1 cellular context compared by ENCODE assay signal in the genomic region with DNA sequence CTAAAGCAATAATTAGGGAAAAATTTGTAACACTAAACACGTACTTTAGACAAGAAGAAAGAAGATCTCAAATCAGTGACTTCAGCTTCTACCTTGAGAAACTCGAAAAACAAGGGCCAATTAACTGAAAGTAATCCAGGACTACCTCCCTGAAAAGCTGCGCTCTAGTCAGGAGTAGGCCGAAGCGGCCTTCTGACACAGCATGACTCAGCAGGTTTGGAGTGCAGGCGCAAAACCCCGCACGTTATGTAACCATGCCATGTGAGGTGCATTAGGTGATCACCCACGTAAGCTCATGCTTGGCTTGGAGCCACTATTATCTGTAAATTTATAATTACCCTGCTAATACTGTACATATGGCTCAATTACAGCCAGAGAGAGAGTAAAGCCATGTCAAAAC.
TF ChIP-seq lines count a peak whose summit lies in the region.

No MANE protein-coding gene starts in this region.

TF ChIP-seq in K562, 482 proteins besides CTCF, POLR2A, EP300 and RAD21 (continued from another document and continues in another):
- no peak for TF ChIP-seq SRSF1 (IDR thresholded peaks at IDR 0.05; ENCODE audit: low read depth, low read length)
- no peak for TF ChIP-seq MBD2 (IDR thresholded peaks at IDR 0.05; ENCODE audit: borderline replicate concordance, low read depth)
- TF ChIP-seq, protein P1, sequence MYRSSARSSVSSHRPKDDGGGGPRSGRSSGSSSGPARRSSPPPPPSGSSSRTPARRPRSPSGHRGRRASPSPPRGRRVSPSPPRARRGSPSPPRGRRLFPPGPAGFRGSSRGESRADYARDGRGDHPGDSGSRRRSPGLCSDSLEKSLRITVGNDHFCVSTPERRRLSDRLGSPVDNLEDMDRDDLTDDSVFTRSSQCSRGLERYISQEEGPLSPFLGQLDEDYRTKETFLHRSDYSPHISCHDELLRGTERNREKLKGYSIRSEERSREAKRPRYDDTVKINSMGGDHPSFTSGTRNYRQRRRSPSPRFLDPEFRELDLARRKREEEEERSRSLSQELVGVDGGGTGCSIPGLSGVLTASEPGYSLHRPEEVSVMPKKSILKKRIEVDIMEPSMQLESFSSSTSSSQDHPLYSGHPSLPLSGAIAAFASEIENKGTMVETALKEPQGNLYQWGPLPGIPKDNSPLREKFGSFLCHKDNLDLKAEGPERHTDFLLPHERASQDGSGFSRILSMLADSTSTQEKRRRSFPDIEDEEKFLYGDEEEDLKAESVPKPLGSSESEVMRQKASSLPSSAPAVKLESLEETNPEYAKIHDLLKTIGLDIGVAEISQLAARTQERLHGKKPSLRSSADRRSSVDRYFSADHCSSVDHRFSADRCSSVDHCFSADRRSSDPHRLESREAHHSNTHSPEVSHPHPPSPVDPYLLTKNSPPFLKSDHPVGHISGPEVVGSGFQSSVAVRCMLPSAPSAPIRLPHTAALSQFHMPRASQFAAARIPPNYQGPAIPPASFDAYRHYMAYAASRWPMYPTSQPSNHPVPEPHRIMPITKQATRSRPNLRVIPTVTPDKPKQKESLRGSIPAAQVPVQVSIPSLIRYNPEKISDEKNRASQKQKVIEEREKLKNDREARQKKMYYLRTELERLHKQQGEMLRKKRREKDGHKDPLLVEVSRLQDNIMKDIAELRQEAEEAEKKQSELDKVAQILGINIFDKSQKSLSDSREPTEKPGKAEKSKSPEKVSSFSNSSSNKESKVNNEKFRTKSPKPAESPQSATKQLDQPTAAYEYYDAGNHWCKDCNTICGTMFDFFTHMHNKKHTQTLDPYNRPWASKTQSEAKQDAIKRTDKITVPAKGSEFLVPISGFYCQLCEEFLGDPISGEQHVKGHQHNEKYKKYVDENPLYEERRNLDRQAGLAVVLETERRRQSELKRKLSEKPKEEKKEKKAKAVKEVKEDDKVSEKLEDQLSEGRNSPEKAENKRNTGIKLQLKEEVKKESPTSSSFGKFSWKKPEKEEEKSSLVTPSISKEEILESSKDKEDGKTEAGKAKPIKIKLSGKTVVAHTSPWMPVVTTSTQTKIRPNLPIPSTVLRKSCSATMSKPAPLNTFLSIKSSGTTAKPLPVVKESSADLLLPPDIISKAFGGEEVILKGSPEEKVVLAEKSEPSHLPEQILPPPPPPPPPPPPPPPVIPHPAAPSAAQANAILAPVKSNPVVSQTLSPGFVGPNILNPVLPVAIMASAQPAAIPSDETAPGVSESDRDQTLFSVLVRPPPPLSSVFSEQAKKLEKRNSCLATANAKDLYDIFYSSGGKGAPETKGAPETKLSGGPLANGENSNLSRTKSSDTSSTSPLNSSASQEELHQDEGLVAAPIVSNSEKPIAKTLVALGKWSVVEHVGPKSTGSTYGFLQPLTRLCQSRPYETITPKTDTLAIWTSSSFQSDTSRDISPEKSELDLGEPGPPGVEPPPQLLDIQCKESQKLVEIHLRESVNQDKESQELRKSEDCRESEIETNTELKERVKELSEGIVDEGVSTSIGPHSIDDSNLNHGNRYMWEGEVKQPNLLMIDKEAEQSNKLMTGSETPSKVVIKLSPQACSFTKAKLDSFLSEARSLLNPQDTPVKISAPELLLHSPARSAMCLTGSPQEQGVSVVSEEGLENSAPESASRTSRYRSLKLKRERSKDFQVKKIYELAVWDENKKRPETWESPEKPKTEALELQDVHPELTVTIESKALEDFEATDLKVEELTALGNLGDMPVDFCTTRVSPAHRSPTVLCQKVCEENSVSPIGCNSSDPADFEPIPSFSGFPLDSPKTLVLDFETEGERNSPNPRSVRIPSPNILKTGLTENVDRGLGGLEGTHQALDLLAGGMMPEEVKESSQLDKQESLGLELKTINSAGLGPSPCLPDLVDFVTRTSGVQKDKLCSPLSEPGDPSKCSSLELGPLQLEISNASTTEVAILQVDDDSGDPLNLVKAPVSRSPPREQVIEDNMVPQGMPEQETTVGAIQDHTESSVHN (IDR thresholded peaks at IDR 0.05; ENCODE audit: borderline replicate concordance in 1 of 2, low read depth in 1 of 2), result no peak
- TF ChIP-seq NFATC3 (IDR thresholded peaks at IDR 0.05), result no peak
- TF ChIP-seq EP400 (IDR thresholded peaks at IDR 0.05), result no peak
- TF ChIP-seq, protein P2, sequence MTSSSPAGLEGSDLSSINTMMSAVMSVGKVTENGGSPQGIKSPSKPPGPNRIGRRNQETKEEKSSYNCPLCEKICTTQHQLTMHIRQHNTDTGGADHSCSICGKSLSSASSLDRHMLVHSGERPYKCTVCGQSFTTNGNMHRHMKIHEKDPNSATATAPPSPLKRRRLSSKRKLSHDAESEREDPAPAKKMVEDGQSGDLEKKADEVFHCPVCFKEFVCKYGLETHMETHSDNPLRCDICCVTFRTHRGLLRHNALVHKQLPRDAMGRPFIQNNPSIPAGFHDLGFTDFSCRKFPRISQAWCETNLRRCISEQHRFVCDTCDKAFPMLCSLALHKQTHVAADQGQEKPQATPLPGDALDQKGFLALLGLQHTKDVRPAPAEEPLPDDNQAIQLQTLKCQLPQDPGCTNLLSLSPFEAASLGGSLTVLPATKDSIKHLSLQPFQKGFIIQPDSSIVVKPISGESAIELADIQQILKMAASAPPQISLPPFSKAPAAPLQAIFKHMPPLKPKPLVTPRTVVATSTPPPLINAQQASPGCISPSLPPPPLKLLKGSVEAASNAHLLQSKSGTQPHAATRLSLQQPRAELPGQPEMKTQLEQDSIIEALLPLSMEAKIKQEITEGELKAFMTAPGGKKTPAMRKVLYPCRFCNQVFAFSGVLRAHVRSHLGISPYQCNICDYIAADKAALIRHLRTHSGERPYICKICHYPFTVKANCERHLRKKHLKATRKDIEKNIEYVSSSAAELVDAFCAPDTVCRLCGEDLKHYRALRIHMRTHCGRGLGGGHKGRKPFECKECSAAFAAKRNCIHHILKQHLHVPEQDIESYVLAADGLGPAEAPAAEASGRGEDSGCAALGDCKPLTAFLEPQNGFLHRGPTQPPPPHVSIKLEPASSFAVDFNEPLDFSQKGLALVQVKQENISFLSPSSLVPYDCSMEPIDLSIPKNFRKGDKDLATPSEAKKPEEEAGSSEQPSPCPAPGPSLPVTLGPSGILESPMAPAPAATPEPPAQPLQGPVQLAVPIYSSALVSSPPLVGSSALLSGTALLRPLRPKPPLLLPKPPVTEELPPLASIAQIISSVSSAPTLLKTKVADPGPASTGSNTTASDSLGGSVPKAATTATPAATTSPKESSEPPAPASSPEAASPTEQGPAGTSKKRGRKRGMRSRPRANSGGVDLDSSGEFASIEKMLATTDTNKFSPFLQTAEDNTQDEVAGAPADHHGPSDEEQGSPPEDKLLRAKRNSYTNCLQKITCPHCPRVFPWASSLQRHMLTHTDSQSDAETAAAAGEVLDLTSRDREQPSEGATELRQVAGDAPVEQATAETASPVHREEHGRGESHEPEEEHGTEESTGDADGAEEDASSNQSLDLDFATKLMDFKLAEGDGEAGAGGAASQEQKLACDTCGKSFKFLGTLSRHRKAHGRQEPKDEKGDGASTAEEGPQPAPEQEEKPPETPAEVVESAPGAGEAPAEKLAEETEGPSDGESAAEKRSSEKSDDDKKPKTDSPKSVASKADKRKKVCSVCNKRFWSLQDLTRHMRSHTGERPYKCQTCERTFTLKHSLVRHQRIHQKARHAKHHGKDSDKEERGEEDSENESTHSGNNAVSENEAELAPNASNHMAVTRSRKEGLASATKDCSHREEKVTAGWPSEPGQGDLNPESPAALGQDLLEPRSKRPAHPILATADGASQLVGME (CRISPR knock-in tag; IDR thresholded peaks at IDR 0.05), result no peak
- TF ChIP-seq MAFK (IDR thresholded peaks at IDR 0.05; ENCODE audit: low read length), result peak; percentile 75
- no peak for TF ChIP-seq GABPA (tag; conservative IDR thresholded peaks at IDR 0.05; ENCODE audit: low read depth)
- no peak for TF ChIP-seq ZNF445 (CRISPR knock-in tag; IDR thresholded peaks at IDR 0.05; ENCODE audit: low read depth)
- TF ChIP-seq, protein P3, sequence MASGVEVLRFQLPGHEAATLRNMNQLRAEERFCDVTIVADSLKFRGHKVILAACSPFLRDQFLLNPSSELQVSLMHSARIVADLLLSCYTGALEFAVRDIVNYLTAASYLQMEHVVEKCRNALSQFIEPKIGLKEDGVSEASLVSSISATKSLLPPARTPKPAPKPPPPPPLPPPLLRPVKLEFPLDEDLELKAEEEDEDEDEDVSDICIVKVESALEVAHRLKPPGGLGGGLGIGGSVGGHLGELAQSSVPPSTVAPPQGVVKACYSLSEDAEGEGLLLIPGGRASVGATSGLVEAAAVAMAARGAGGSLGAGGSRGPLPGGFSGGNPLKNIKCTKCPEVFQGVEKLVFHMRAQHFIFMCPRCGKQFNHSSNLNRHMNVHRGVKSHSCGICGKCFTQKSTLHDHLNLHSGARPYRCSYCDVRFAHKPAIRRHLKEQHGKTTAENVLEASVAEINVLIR (CRISPR knock-in tag; IDR thresholded peaks at IDR 0.05), result no peak
- peak; percentile 38 for TF ChIP-seq CEBPB (tag; IDR thresholded peaks at IDR 0.05)
- TF ChIP-seq MAFF (IDR thresholded peaks at IDR 0.05; ENCODE audit: low read length), result peak; percentile 78
- TF ChIP-seq, protein P4, sequence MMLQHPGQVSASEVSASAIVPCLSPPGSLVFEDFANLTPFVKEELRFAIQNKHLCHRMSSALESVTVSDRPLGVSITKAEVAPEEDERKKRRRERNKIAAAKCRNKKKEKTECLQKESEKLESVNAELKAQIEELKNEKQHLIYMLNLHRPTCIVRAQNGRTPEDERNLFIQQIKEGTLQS (IDR thresholded peaks at IDR 0.05), result peak; percentile 29; the same call in 1 of the 2 replicates
- TF ChIP-seq, protein P4 (CRISPR knock-in tag; conservative IDR thresholded peaks at IDR 0.05), result no peak
- TF ChIP-seq NR1H2 (CRISPR knock-in tag; IDR thresholded peaks at IDR 0.05), result no peak
- TF ChIP-seq L3MBTL2 (IDR thresholded peaks at IDR 0.05), result peak; percentile 19; the same call in 1 of the 2 replicates
- no peak for TF ChIP-seq ZNF134 (CRISPR knock-in tag; conservative IDR thresholded peaks at IDR 0.05)
- TF ChIP-seq, protein P5, sequence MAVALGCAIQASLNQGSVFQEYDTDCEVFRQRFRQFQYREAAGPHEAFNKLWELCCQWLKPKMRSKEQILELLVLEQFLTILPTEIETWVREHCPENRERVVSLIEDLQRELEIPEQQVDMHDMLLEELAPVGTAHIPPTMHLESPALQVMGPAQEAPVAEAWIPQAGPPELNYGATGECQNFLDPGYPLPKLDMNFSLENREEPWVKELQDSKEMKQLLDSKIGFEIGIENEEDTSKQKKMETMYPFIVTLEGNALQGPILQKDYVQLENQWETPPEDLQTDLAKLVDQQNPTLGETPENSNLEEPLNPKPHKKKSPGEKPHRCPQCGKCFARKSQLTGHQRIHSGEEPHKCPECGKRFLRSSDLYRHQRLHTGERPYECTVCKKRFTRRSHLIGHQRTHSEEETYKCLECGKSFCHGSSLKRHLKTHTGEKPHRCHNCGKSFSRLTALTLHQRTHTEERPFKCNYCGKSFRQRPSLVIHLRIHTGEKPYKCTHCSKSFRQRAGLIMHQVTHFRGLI (CRISPR knock-in tag; IDR thresholded peaks at IDR 0.05), result no peak
- TF ChIP-seq KDM5B (IDR thresholded peaks at IDR 0.05; ENCODE audit: insufficient replicate concordance, low read depth, low read length), result no peak
- peak in 1 of 2 experiments; percentile 92; a peak in 2 of 3 replicates for TF ChIP-seq CBX3 (IDR thresholded peaks at IDR 0.05; ENCODE audit: borderline replicate concordance in 1 of 2, low read length in 2 of 2)
- TF ChIP-seq CBFA2T2 (conservative IDR thresholded peaks at IDR 0.05), result no peak
- TF ChIP-seq ZNF699 (CRISPR knock-in tag; IDR thresholded peaks at IDR 0.05; ENCODE audit: insufficient replicate concordance), result no peak
- peak; percentile 85 for TF ChIP-seq C11orf30 (IDR thresholded peaks at IDR 0.05; ENCODE audit: low read depth)
- TF ChIP-seq, protein P6, sequence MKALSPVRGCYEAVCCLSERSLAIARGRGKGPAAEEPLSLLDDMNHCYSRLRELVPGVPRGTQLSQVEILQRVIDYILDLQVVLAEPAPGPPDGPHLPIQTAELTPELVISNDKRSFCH (CRISPR knock-in tag; IDR thresholded peaks at IDR 0.05), result no peak
- TF ChIP-seq, protein P6 (tag; IDR thresholded peaks at IDR 0.05), result no peak
- no peak for TF ChIP-seq HNRNPL (IDR thresholded peaks at IDR 0.05; ENCODE audit: low read depth, low read length)
- TF ChIP-seq TRIM28 (IDR thresholded peaks at IDR 0.05), result peak; percentile 91
- no peak for TF ChIP-seq ETV1 (tag; conservative IDR thresholded peaks at IDR 0.05; ENCODE audit: low read depth)
- TF ChIP-seq, protein P7, sequence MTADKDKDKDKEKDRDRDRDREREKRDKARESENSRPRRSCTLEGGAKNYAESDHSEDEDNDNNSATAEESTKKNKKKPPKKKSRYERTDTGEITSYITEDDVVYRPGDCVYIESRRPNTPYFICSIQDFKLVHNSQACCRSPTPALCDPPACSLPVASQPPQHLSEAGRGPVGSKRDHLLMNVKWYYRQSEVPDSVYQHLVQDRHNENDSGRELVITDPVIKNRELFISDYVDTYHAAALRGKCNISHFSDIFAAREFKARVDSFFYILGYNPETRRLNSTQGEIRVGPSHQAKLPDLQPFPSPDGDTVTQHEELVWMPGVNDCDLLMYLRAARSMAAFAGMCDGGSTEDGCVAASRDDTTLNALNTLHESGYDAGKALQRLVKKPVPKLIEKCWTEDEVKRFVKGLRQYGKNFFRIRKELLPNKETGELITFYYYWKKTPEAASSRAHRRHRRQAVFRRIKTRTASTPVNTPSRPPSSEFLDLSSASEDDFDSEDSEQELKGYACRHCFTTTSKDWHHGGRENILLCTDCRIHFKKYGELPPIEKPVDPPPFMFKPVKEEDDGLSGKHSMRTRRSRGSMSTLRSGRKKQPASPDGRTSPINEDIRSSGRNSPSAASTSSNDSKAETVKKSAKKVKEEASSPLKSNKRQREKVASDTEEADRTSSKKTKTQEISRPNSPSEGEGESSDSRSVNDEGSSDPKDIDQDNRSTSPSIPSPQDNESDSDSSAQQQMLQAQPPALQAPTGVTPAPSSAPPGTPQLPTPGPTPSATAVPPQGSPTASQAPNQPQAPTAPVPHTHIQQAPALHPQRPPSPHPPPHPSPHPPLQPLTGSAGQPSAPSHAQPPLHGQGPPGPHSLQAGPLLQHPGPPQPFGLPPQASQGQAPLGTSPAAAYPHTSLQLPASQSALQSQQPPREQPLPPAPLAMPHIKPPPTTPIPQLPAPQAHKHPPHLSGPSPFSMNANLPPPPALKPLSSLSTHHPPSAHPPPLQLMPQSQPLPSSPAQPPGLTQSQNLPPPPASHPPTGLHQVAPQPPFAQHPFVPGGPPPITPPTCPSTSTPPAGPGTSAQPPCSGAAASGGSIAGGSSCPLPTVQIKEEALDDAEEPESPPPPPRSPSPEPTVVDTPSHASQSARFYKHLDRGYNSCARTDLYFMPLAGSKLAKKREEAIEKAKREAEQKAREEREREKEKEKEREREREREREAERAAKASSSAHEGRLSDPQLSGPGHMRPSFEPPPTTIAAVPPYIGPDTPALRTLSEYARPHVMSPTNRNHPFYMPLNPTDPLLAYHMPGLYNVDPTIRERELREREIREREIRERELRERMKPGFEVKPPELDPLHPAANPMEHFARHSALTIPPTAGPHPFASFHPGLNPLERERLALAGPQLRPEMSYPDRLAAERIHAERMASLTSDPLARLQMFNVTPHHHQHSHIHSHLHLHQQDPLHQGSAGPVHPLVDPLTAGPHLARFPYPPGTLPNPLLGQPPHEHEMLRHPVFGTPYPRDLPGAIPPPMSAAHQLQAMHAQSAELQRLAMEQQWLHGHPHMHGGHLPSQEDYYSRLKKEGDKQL (CRISPR knock-in tag; IDR thresholded peaks at IDR 0.05; ENCODE audit: borderline replicate concordance), result no peak
- TF ChIP-seq ZNF695 (CRISPR knock-in tag; IDR thresholded peaks at IDR 0.05), result no peak
- TF ChIP-seq RBM17 (IDR thresholded peaks at IDR 0.05; ENCODE audit: borderline replicate concordance, low read depth, low read length), result no peak
- TF ChIP-seq RFX1 (IDR thresholded peaks at IDR 0.05), result no peak
- TF ChIP-seq MCM5 (IDR thresholded peaks at IDR 0.05; ENCODE audit: low read depth), result no peak
- no peak for TF ChIP-seq HDAC6 (IDR thresholded peaks at IDR 0.05; ENCODE audit: low read depth, low read length)
- TF ChIP-seq ESRRA (IDR thresholded peaks at IDR 0.05; ENCODE audit: borderline replicate concordance, low read depth), result no peak
